14 cellular contexts compared by ENCODE assay signal in genomic region chr3:139265131-139266016, GRCh38.
A peak's percentile ranks its signal among the peaks of the same experiment; 100 is the strongest.
DNase-seq lines count a peak whose midpoint lies in the region; TF ChIP-seq lines count a peak whose summit lies in the region.
"Had no signal": no experiment of that assay in that cellular context is flagged by ENCODE, and none has a peak within 500 bp of the region (broad histone marks: within the 10 kb centered on the region; RNA-seq: fewer than 3 reads in every experiment).

No MANE protein-coding gene starts in this region.

- H3K36me3 Mint-ChIP-seq in H9 (ENCODE audit: insufficient read depth in 1 of 3, low read depth in 3 of 3): no peaks in the 10 kb centered on the region
- H3K36me3 Mint-ChIP-seq: CD14-positive monocyte had no signal

- H3K36me3 ChIP-seq in SJCRH30: no peaks in the 10 kb centered on the region

- no peak overlapping the region for H2BK15ac ChIP-seq in H9 (ENCODE audit: low read depth, low read length)

- no peak overlapping the region for H2BK12ac ChIP-seq in H9 (ENCODE audit: insufficient read length, low read depth, low read length)

- no peak overlapping the region for H4K5ac ChIP-seq in H9 (ENCODE audit: insufficient read length, low read depth, low read length)

- WGBS in H9 (ENCODE audit: extremely low coverage, insufficient read length, low lambda C conversion rate): no CpG with 5 or more reads among the region's 9 CpGs

- H3K79me1 ChIP-seq in H9 (ENCODE audit: insufficient read depth, low read depth, low read length, poor library complexity, severe bottlenecking): no peaks in the 10 kb centered on the region

- no peak overlapping the region for H2BK120ac ChIP-seq in H9 (ENCODE audit: low read depth, low read length, poor library complexity, severe bottlenecking)

- no peak overlapping the region for H3K4me2 ChIP-seq in H9 (ENCODE audit: insufficient read depth, insufficient read length, low read length)

- H3K4me3 ChIP-seq in SJCRH30: no peak overlapping the region

- H3K14ac ChIP-seq in H9 (ENCODE audit: insufficient read depth, low read length): no peak overlapping the region

- no peaks in the 10 kb centered on the region for H3K4me1 Mint-ChIP-seq in H9
- H3K4me1 Mint-ChIP-seq: CD14-positive monocyte had no signal

- peak; percentile 2 for DNase-seq in NCI-H2107 treated with DMSO at 0.1 percent for 48 hours (lab: John Stamatoyannopoulos, UW; ENCODE audit: unreplicated experiment)
- DNase-seq in NCI-H2107 (lab: John Stamatoyannopoulos, UW): no peak
- DNase-seq in H9: peak; percentile 11
- DNase-seq in ecto neural progenitor cell (ENCODE audit: low spot score): peak; percentile 30
- peak; percentile 35 for DNase-seq in mesenteric fat pad (ENCODE audit: low spot score)
- DNase-seq in SJCRH30: no peak
- DNase-seq in NCI-H146 treated with DMSO at 0.1 percent for 48 hours (lab: John Stamatoyannopoulos, UW; ENCODE audit: unreplicated experiment): no peak
- no peak for DNase-seq in NCI-H82 (lab: John Stamatoyannopoulos, UW)
- DNase-seq: 8988T, DMS79 treated with DMSO at 0.1 percent for 48 hours, GOT3, KG1, NCI-H2029 had no signal

- no peak overlapping the region for H3T11ph ChIP-seq in H9 (ENCODE audit: low read length)

- H3K4me3 Mint-ChIP-seq in H9: no peak overlapping the region; a peak in 1 of 5 replicates
- H3K4me3 Mint-ChIP-seq: CD14-positive monocyte had no signal

- H3K27ac ChIP-seq in H9 (ENCODE audit: insufficient read length, low read depth, low read length): no peak overlapping the region
- H3K27ac ChIP-seq in SJCRH30: no peak overlapping the region

- no peak overlapping the region for H3K27ac Mint-ChIP-seq in H9
- H3K27ac Mint-ChIP-seq: CD14-positive monocyte had no signal

- no peak overlapping the region for H2BK20ac ChIP-seq in H9 (ENCODE audit: low read depth, low read length, poor library complexity, severe bottlenecking)

- no peak overlapping the region for H3K56ac ChIP-seq in H9 (ENCODE audit: insufficient read length, low read depth, low read length)

- H3K27me3 Mint-ChIP-seq in H9 (ENCODE audit: low read depth): peaks cover 6% of the 10 kb centered on the region

- H3K9me3 ChIP-seq in H9 (ENCODE audit: control insufficient read depth, low read depth, low read length): no peaks in the 10 kb centered on the region
- H3K9me3 ChIP-seq in SJCRH30 (replicated peaks): no peaks in the 10 kb centered on the region

- H4K8ac ChIP-seq in H9 (replicated peaks; ENCODE audit: insufficient read length, low read depth, low read length): no peak overlapping the region

- H3K4me1 ChIP-seq in H9 (ENCODE audit: insufficient read depth, low read length): no peaks in the 10 kb centered on the region
- H3K4me1 ChIP-seq in SJCRH30: no peaks in the 10 kb centered on the region

- H3K27me3 ChIP-seq in H9 (ENCODE audit: insufficient read depth, low read length): no peaks in the 10 kb centered on the region
- 0 out of 2 replicates have a peak, but pooled peaks cover 2% of the 10 kb centered on the region for H3K27me3 ChIP-seq in SJCRH30

- H2AK5ac ChIP-seq in H9 (ENCODE audit: insufficient read length, low read length): no peak overlapping the region

- no peak overlapping the region for H3K23ac ChIP-seq in H9 (ENCODE audit: insufficient read length, low read depth, low read length)

- no peak overlapping the region for H3K18ac ChIP-seq in H9 (ENCODE audit: insufficient read length, low read depth, low read length)

- no peaks in the 10 kb centered on the region for H4K20me1 ChIP-seq in H9 (ENCODE audit: control insufficient read depth, insufficient read depth, insufficient read length)

- no peaks in the 10 kb centered on the region for H3K23me2 ChIP-seq in H9 (ENCODE audit: insufficient read length, low read depth, low read length, poor library complexity, severe bottlenecking)

- no peak overlapping the region for H3K4ac ChIP-seq in H9 (ENCODE audit: low read depth, low read length)

- TF ChIP-seq CTCF in H9 (conservative IDR thresholded peaks at IDR 0.05): no peak

- no peak overlapping the region for H4K91ac ChIP-seq in H9 (ENCODE audit: insufficient read length, low read depth, low read length)

- no peak overlapping the region for H3K9ac ChIP-seq in H9 (ENCODE audit: extremely low read depth, insufficient read length, low read length)

- no peak overlapping the region for H2BK5ac ChIP-seq in H9 (ENCODE audit: insufficient read length, low read length)

- no peaks in the 10 kb centered on the region for H3K79me2 ChIP-seq in H9 (ENCODE audit: insufficient read depth, low read length)

- no peaks in the 10 kb centered on the region for H3K9me3 Mint-ChIP-seq in H9

- H2AFZ ChIP-seq in H9 (ENCODE audit: low read length): no peak overlapping the region

Comparison
In these comparisons a context has a peak if more than half of its experiments do, and no peak if none do; other contexts are left out.
1. DNase-seq: peak in NCI-H2107 treated with DMSO at 0.1 percent for 48 hours (single experiment), H9 (single experiment), ecto neural progenitor cell (single experiment) and mesenteric fat pad (single experiment); none in NCI-H2107 (single experiment), SJCRH30 (0 of 2), NCI-H146 treated with DMSO at 0.1 percent for 48 hours (single experiment) and NCI-H82 (single experiment).